In the genomic region with DNA sequence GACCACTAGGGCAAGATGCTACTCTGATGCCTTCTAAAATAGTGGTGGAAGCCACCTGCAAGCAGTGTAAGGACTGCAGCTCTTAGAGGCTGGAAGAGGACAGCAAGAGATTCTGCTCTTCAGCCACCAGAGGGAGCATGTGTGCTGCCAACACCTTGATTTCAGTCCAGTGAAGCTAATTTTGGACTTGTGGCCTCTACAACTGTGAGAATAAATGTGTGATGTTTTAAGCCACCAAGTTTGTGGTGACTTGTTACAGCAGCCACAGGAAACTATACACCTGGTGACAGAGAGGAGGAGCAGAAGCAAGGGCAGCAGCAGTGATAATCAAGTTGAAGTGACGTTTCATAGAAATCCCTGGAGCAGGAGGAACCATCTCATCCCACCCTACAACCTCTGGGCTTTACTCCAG, we compare ENCODE assay signal across 8 cellular contexts.
DNase-seq lines count a peak whose midpoint lies in the region; ATAC-seq and TF ChIP-seq lines count a peak whose summit lies in the region.

No MANE protein-coding gene starts in this region.

- ATAC-seq in GM19467 (IDR thresholded peaks at IDR 0.05; ENCODE audit: unreplicated experiment) = peak; percentile 96
- peak; percentile 94 for ATAC-seq in HG03520 (IDR thresholded peaks at IDR 0.05; ENCODE audit: unreplicated experiment)

- no peaks in the 10 kb centered on the region for H3K36me3 ChIP-seq in tibial artery

- H3K27ac ChIP-seq in tibial artery = no peak overlapping the region

- H3K27me3 ChIP-seq in tibial artery = no peaks in the 10 kb centered on the region

- DNase-seq in DMS53 (lab: John Stamatoyannopoulos, UW) (peak; percentile 93), NCI-H774 (lab: John Stamatoyannopoulos, UW) (peak; percentile 66), fibroblast of mammary gland (ENCODE audit: low read depth) (peak; percentile 86), nephron progenitor cell (peak; percentile 41), tibial artery (peak in 1 of 2 donors; percentile 27)
- DNase-seq in activated CD8-positive, alpha-beta memory T cell treated with anti-CD3 and anti-CD28 coated beads, Interleukin-2, amount 50 U/mL, for 48 hours = peak; percentile 60

- peaks cover 17% of the 10 kb centered on the region for H3K27me3 Mint-ChIP-seq in nephron progenitor cell (ENCODE audit: low read depth, poor library complexity)

- TF ChIP-seq CTCF in fibroblast of mammary gland (conservative IDR thresholded peaks at IDR 0.05; ENCODE audit: control insufficient read depth, insufficient read depth, low read depth, low read length) = peak; percentile 96
- peak; percentile 82 for TF ChIP-seq CTCF in nephron progenitor cell (IDR thresholded peaks at IDR 0.05)
- TF ChIP-seq CTCF in tibial artery (IDR thresholded peaks at IDR 0.05) = peak; percentile 83 to 87

- no peak overlapping the region for H3K4me3 Mint-ChIP-seq in nephron progenitor cell

- peaks cover 6% of the 10 kb centered on the region for H3K9me3 Mint-ChIP-seq in nephron progenitor cell

- H3K9me3 ChIP-seq in tibial artery = no peaks in the 10 kb centered on the region

- no peaks in the 10 kb centered on the region for H3K36me3 Mint-ChIP-seq in nephron progenitor cell (ENCODE audit: low read depth)

- no peak overlapping the region for H3K27ac Mint-ChIP-seq in nephron progenitor cell

- H3K4me3 ChIP-seq in fibroblast of mammary gland (ENCODE audit: control insufficient read depth, low read depth, low read length) (no peak overlapping the region), tibial artery (no peak overlapping the region)

- no peaks in the 10 kb centered on the region for H3K4me1 ChIP-seq in tibial artery

- H3K4me1 Mint-ChIP-seq in nephron progenitor cell = peaks cover 5% of the 10 kb centered on the region

- intact Hi-C loops in tibial artery (cut with DNase I; ENCODE audit: low total_unique reads) = loop anchor here (2.0 kb wide), 1 partner anchor 74 kb away; no protein-coding TSS in a partner anchor
